ENCODE assay signal across 9 cellular contexts in genomic region chr7:22110227-22110839, GRCh38.
DNase-seq lines count a peak whose midpoint lies in the region; ATAC-seq, FAIRE-seq and TF ChIP-seq lines count a peak whose summit lies in the region.
"Had no signal": no experiment of that assay in that cellular context is flagged by ENCODE, and none has a peak within 500 bp of the region (broad histone marks: within the 10 kb centered on the region; RNA-seq: fewer than 3 reads in every experiment).

No MANE protein-coding gene starts in this region.

- peak; percentile 66 for FAIRE-seq in H54 (lab: Jason Lieb, UNC)
- FAIRE-seq in urothelium cell line (lab: Jason Lieb, UNC) = no peak

- peak; percentile 88 for ATAC-seq in DND-41 (ENCODE audit: insufficient read depth, low read depth)

- H3K27me3 Mint-ChIP-seq in activated naive CD4-positive, alpha-beta T cell treated with anti-CD3 and anti-CD28 coated beads, Interleukin-2, amount 10 ng/mL, durations not matched to agents 7 days and 5 days = peaks cover 12% of the 10 kb centered on the region

- H2AFZ ChIP-seq in DND-41 (ENCODE audit: low read depth, low read length) = no peak overlapping the region

- no peak overlapping the region for H3K9ac ChIP-seq in DND-41 (ENCODE audit: low read depth, low read length)
- H3K9ac ChIP-seq in SK-N-MC (ENCODE audit: insufficient read length) = no peak overlapping the region

- H3K4me1 Mint-ChIP-seq in activated naive CD4-positive, alpha-beta T cell treated with anti-CD3 and anti-CD28 coated beads, Interleukin-2, amount 10 ng/mL, durations not matched to agents 7 days and 5 days = no peaks in the 10 kb centered on the region

- H3K4me1 ChIP-seq in DND-41 (ENCODE audit: insufficient read depth, low read length) = peaks cover 21% of the 10 kb centered on the region

- CTCF ChIA-PET in activated naive CD4-positive, alpha-beta T cell treated with anti-CD3 and anti-CD28 coated beads, Interleukin-2, amount 10 ng/mL, durations not matched to agents 7 days and 5 days (lab: Charles Lee) = interaction anchor here (0.6 to 8.2 kb wide), 39 partner anchors 9 to 658 kb away, joined by 3 to 57 read pairs (median 3); partner anchors contain the start of gene STEAP1B

- H3K9me3 Mint-ChIP-seq in activated naive CD4-positive, alpha-beta T cell treated with anti-CD3 and anti-CD28 coated beads, Interleukin-2, amount 10 ng/mL, durations not matched to agents 7 days and 5 days = no peaks in the 10 kb centered on the region

- H3K36me3 ChIP-seq in DND-41 (ENCODE audit: insufficient read depth, low read length) (peaks cover 45% of the 10 kb centered on the region), SK-N-MC (ENCODE audit: insufficient read depth, low read length) (no peaks in the 10 kb centered on the region)

- DNase-seq in DND-41 (peak; percentile 80), H54 (ENCODE audit: insufficient read length, low spot score) (peak; percentile 78), NCI-H1048 (lab: John Stamatoyannopoulos, UW) (peak; percentile 53), SK-N-MC (ENCODE audit: low read depth, low spot score) (peak; percentile 72), glomerular endothelial cell (ENCODE audit: extremely low read depth, low read depth, low spot score) (peak; percentile 81), pons (ENCODE audit: low spot score) (peak; percentile 99), urothelium cell line (ENCODE audit: low spot score) (peak; percentile 75)
- peak; percentile 80 for DNase-seq in activated naive CD4-positive, alpha-beta T cell treated with anti-CD3 and anti-CD28 coated beads, Interleukin-2, amount 10 ng/mL, durations not matched to agents 7 days and 5 days

- no peaks in the 10 kb centered on the region for H3K27me3 ChIP-seq in DND-41 (ENCODE audit: insufficient read depth, low read length, poor library complexity)

- TF ChIP-seq CTCF in DND-41 (IDR thresholded peaks at IDR 0.05; ENCODE audit: borderline replicate concordance, extremely low read depth, low read length, poor library complexity, severe bottlenecking) = peak; percentile 94

- no peak overlapping the region for H3K27ac Mint-ChIP-seq in activated naive CD4-positive, alpha-beta T cell treated with anti-CD3 and anti-CD28 coated beads, Interleukin-2, amount 10 ng/mL, durations not matched to agents 7 days and 5 days

- H3K9me3 ChIP-seq in DND-41 (ENCODE audit: insufficient read depth, low read length, severe bottlenecking) (no peaks in the 10 kb centered on the region), SK-N-MC (ENCODE audit: low read depth, low read length) (no peaks in the 10 kb centered on the region)

- H3K27ac ChIP-seq in DND-41 (ENCODE audit: low read length) (peak overlapping the region; percentile 70), SK-N-MC (no peak overlapping the region)
- H3K27ac ChIP-seq: epithelial cell of prostate had no signal

- H3K36me3 Mint-ChIP-seq in activated naive CD4-positive, alpha-beta T cell treated with anti-CD3 and anti-CD28 coated beads, Interleukin-2, amount 10 ng/mL, durations not matched to agents 7 days and 5 days = no peaks in the 10 kb centered on the region

- TF ChIP-seq POLR2A in H54 (IDR thresholded peaks at IDR 0.05; ENCODE audit: low read depth, low read length) = no peak

- H3K4me3 Mint-ChIP-seq in activated naive CD4-positive, alpha-beta T cell treated with anti-CD3 and anti-CD28 coated beads, Interleukin-2, amount 10 ng/mL, durations not matched to agents 7 days and 5 days = no peak overlapping the region

- no peak overlapping the region for H3K4me2 ChIP-seq in DND-41 (ENCODE audit: insufficient read depth, low read length)

- H3K4me3 ChIP-seq in DND-41 (ENCODE audit: low read depth in 1 of 2, low read length in 2 of 2) = no peak overlapping the region
- no peak overlapping the region for H3K4me3 ChIP-seq in SK-N-MC

- H4K20me1 ChIP-seq in DND-41 (ENCODE audit: insufficient read depth, low read length) = 0 out of 2 replicates have a peak, but pooled peaks cover 3% of the 10 kb centered on the region

- H3K79me2 ChIP-seq in DND-41 (ENCODE audit: insufficient read depth, low read length) = no peaks in the 10 kb centered on the region
